10 cellular contexts compared by ENCODE assay signal in genomic region chr2:44578401-44579135, GRCh38.
DNase-seq lines count a peak whose midpoint lies in the region; ATAC-seq, FAIRE-seq and TF ChIP-seq lines count a peak whose summit lies in the region.
"Had no signal": no experiment of that assay in that cellular context is flagged by ENCODE, and none has a peak within 500 bp of the region (broad histone marks: within the 10 kb centered on the region; RNA-seq: fewer than 3 reads in every experiment).

No MANE protein-coding gene starts in this region.

- in situ Hi-C loops in brain microvascular endothelial cell (cut with HindIII; ENCODE audit: low pct_ligation_motif_present, low sequenced_read_pairs) = no loop called here

- WGBS in testis, 2 donors = 82 to 90% methylated on average over 3 of the region's 3 CpGs

- H3K4me3 Mint-ChIP-seq in activated CD8-positive, alpha-beta memory T cell treated with anti-CD3 and anti-CD28 coated beads, Interleukin-2, amount 10 ng/mL, durations not matched to agents 7 days and 5 days = peak overlapping the region; percentile 44
- H3K4me3 Mint-ChIP-seq in stimulated activated naive B cell treated with anti-CD40 and anti-IgM and Interleukin-4, amounts not matched to agents 10 μg/mL and 1 μg/mL and 100 μg/mL, for 72 hours = peak overlapping the region; percentile 64 to 78

- H3K27me3 Mint-ChIP-seq in activated CD8-positive, alpha-beta memory T cell treated with anti-CD3 and anti-CD28 coated beads, Interleukin-2, amount 10 ng/mL, durations not matched to agents 7 days and 5 days = no peaks in the 10 kb centered on the region
- no peaks in the 10 kb centered on the region for H3K27me3 Mint-ChIP-seq in stimulated activated naive B cell treated with anti-CD40 and anti-IgM and Interleukin-4, amounts not matched to agents 10 μg/mL and 1 μg/mL and 100 μg/mL, for 72 hours

- intact Hi-C loops in testis (cut with DNase I; ENCODE audit: low total_unique reads) = no loop called here

- no peaks in the 10 kb centered on the region for H3K9me3 Mint-ChIP-seq in activated CD8-positive, alpha-beta memory T cell treated with anti-CD3 and anti-CD28 coated beads, Interleukin-2, amount 10 ng/mL, durations not matched to agents 7 days and 5 days (ENCODE audit: low read depth)
- no peaks in the 10 kb centered on the region for H3K9me3 Mint-ChIP-seq in stimulated activated naive B cell treated with anti-CD40 and anti-IgM and Interleukin-4, amounts not matched to agents 10 μg/mL and 1 μg/mL and 100 μg/mL, for 72 hours

- H3K27ac Mint-ChIP-seq in activated CD8-positive, alpha-beta memory T cell treated with anti-CD3 and anti-CD28 coated beads, Interleukin-2, amount 10 ng/mL, durations not matched to agents 7 days and 5 days = peak overlapping the region; percentile 47
- H3K27ac Mint-ChIP-seq in stimulated activated naive B cell treated with anti-CD40 and anti-IgM and Interleukin-4, amounts not matched to agents 10 μg/mL and 1 μg/mL and 100 μg/mL, for 72 hours = peak overlapping the region; percentile 85

- no peak overlapping the region for H3K4me3 ChIP-seq in brain microvascular endothelial cell (ENCODE audit: low read depth, low read length)
- H3K4me3 ChIP-seq in testis = no peak overlapping the region
- H3K4me3 ChIP-seq: colonic mucosa had no signal

- no peak for FAIRE-seq in HTR-8/SVneo (lab: Jason Lieb, UNC)

- no peaks in the 10 kb centered on the region for H3K36me3 Mint-ChIP-seq in activated CD8-positive, alpha-beta memory T cell treated with anti-CD3 and anti-CD28 coated beads, Interleukin-2, amount 10 ng/mL, durations not matched to agents 7 days and 5 days
- peaks cover 0 to 2% of the 10 kb centered on the region in 2 donors for H3K36me3 Mint-ChIP-seq in stimulated activated naive B cell treated with anti-CD40 and anti-IgM and Interleukin-4, amounts not matched to agents 10 μg/mL and 1 μg/mL and 100 μg/mL, for 72 hours

- CTCF ChIA-PET in activated CD8-positive, alpha-beta memory T cell treated with anti-CD3 and anti-CD28 coated beads, Interleukin-2, amount 10 ng/mL, durations not matched to agents 7 days and 5 days (lab: Charles Lee) = interaction anchor here (1.5 kb wide), 1 partner anchor 99 kb away, joined by 11 read pairs; no protein-coding TSS in a partner anchor

- H3K27ac ChIP-seq in brain microvascular endothelial cell (peak overlapping the region; percentile 3), testis (no peak overlapping the region)
- H3K27ac ChIP-seq: colonic mucosa had no signal

- H3K36me3 ChIP-seq in brain microvascular endothelial cell (replicated peaks) (no peaks in the 10 kb centered on the region), testis (ENCODE audit: low read depth, missing control alignments) (no peaks in the 10 kb centered on the region)
- H3K36me3 ChIP-seq: colonic mucosa had no signal

- TF ChIP-seq CTCF in brain microvascular endothelial cell (IDR thresholded peaks at IDR 0.05; ENCODE audit: low read depth, low read length, missing control alignments) (no peak), testis (IDR thresholded peaks at IDR 0.05) (no peak)

- no peaks in the 10 kb centered on the region for H3K4me1 ChIP-seq in testis
- H3K4me1 ChIP-seq: colonic mucosa had no signal

- no peaks in the 10 kb centered on the region for H3K9me3 ChIP-seq in testis
- H3K9me3 ChIP-seq: colonic mucosa had no signal

- peaks cover 24% of the 10 kb centered on the region for H3K4me1 Mint-ChIP-seq in activated CD8-positive, alpha-beta memory T cell treated with anti-CD3 and anti-CD28 coated beads, Interleukin-2, amount 10 ng/mL, durations not matched to agents 7 days and 5 days
- peaks cover 19 to 34% of the 10 kb centered on the region in 2 donors for H3K4me1 Mint-ChIP-seq in stimulated activated naive B cell treated with anti-CD40 and anti-IgM and Interleukin-4, amounts not matched to agents 10 μg/mL and 1 μg/mL and 100 μg/mL, for 72 hours

- H3K27me3 ChIP-seq in brain microvascular endothelial cell (replicated peaks) (no peaks in the 10 kb centered on the region), testis (no peaks in the 10 kb centered on the region)
- H3K27me3 ChIP-seq: colonic mucosa had no signal

- DNase-seq in activated CD8-positive, alpha-beta memory T cell treated with anti-CD3 and anti-CD28 coated beads, Interleukin-2, amount 10 ng/mL, durations not matched to agents 7 days and 5 days = no peak
- DNase-seq in activated CD8-positive, alpha-beta memory T cell treated with anti-CD3 and anti-CD28 coated beads, Interleukin-2, amount 50 U/mL, for 4 hours = no peak
- DNase-seq in HTR-8/SVneo (ENCODE audit: insufficient read length, low spot score) (peak; percentile 14), brain microvascular endothelial cell (peak; percentile 48), testis (no peak), NCI-H2107 treated with DMSO at 0.1 percent for 48 hours (lab: John Stamatoyannopoulos, UW; ENCODE audit: unreplicated experiment) (no peak), amniotic stem cell (lab: John Stamatoyannopoulos, UW) (no peak)
- DNase-seq in stimulated activated naive B cell treated with anti-CD40 and anti-IgM and Interleukin-4, amounts not matched to agents 10 μg/mL and 1 μg/mL and 100 μg/mL, for 72 hours = no peak
- DNase-seq: colonic mucosa; stimulated activated CD4-positive, alpha-beta T cell treated with anti-CD3 and anti-CD28 coated beads, Interleukin-1b, Interleukin-23, amount 100 ng/mL, for 48 hours had no signal

- ATAC-seq in activated CD8-positive, alpha-beta memory T cell treated with anti-CD3 and anti-CD28 coated beads, Interleukin-2, amount 10 ng/mL, durations not matched to agents 7 days and 5 days = peak; percentile 83
- peak; percentile 95 to 98 for ATAC-seq in stimulated activated naive B cell treated with anti-CD40 and anti-IgM and Interleukin-4, amounts not matched to agents 10 μg/mL and 1 μg/mL and 100 μg/mL, for 72 hours (replicated peaks)

- TF ChIP-seq POLR2A in testis (IDR thresholded peaks at IDR 0.05) = no peak

Comparison
In these comparisons a context has a peak if more than half of its experiments do, and no peak if none do; other contexts are left out.
1. DNase-seq: peak in HTR-8/SVneo (single experiment) and brain microvascular endothelial cell (single experiment); none in activated CD8-positive, alpha-beta memory T cell treated with anti-CD3 and anti-CD28 coated beads, Interleukin-2, amount 10 ng/mL, durations not matched to agents 7 days and 5 days (single experiment), activated CD8-positive, alpha-beta memory T cell treated with anti-CD3 and anti-CD28 coated beads, Interleukin-2, amount 50 U/mL, for 4 hours (single experiment), stimulated activated naive B cell treated with anti-CD40 and anti-IgM and Interleukin-4, amounts not matched to agents 10 μg/mL and 1 μg/mL and 100 μg/mL, for 72 hours (single experiment), testis (single experiment), NCI-H2107 treated with DMSO at 0.1 percent for 48 hours (single experiment) and amniotic stem cell (single experiment).